ENCODE assay signal across 28 cellular contexts in genomic region chrX:41189156-41189555, GRCh38.
"Had no signal": no experiment of that assay in that cellular context is flagged by ENCODE, and none has a peak within 500 bp of the region (broad histone marks: within the 10 kb centered on the region; RNA-seq: fewer than 3 reads in every experiment).

No MANE protein-coding gene starts in this region.

- H3K27ac ChIP-seq: neural progenitor cell, ovary, parathyroid adenoma, psoas muscle, right lobe of liver, sigmoid colon, suprapubic skin, testis, tibial artery, upper lobe of left lung, vagina had no signal

- H3K27ac Mint-ChIP-seq: nephron; neural progenitor cell; progenitor cell of endocrine pancreas; stimulated activated memory B cell treated with anti-CD40 and anti-IgM and Interleukin-4, amounts not matched to agents 10 μg/mL and 1 μg/mL and 100 μg/mL, for 72 hours; stimulated activated naive CD8-positive, alpha-beta T cell treated with anti-CD3 and anti-CD28 coated beads, Interleukin-15, amount 100 ng/mL, for 72 hours had no signal

- H3K4me3 ChIP-seq: neural progenitor cell, ovary, psoas muscle, right lobe of liver, sigmoid colon, suprapubic skin, testis, tibial artery, upper lobe of left lung, vagina had no signal

- H3K4me3 Mint-ChIP-seq: natural killer cell; nephron; neural progenitor cell; stimulated activated memory B cell treated with anti-CD40 and anti-IgM and Interleukin-4, amounts not matched to agents 10 μg/mL and 1 μg/mL and 100 μg/mL, for 72 hours; stimulated activated naive CD8-positive, alpha-beta T cell treated with anti-CD3 and anti-CD28 coated beads, Interleukin-15, amount 100 ng/mL, for 72 hours had no signal

- H3K27me3 Mint-ChIP-seq: progenitor cell of endocrine pancreas; stimulated activated memory B cell treated with anti-CD40 and anti-IgM and Interleukin-4, amounts not matched to agents 10 μg/mL and 1 μg/mL and 100 μg/mL, for 72 hours; stimulated activated naive CD8-positive, alpha-beta T cell treated with anti-CD3 and anti-CD28 coated beads, Interleukin-15, amount 100 ng/mL, for 72 hours had no signal

- H3K9me3 ChIP-seq: ovary, psoas muscle, right lobe of liver, sigmoid colon, suprapubic skin, testis, tibial artery, upper lobe of left lung, vagina had no signal

- ATAC-seq: natural killer cell; psoas muscle; right cardiac atrium; right lobe of liver; stimulated activated memory B cell treated with anti-CD40 and anti-IgM and Interleukin-4, amounts not matched to agents 10 μg/mL and 1 μg/mL and 100 μg/mL, for 72 hours; stimulated activated naive CD8-positive, alpha-beta T cell treated with anti-CD3 and anti-CD28 coated beads, Interleukin-15, amount 100 ng/mL, for 72 hours; stimulated activated naive CD8-positive, alpha-beta T cell treated with anti-CD3 and anti-CD28 coated beads, Interleukin-15, Interleukin-2, amounts not matched to agents 100 U/mL and 50 U/mL, for 24 hours had no signal

- H3K4me1 Mint-ChIP-seq: nephron; neural progenitor cell; stimulated activated naive CD8-positive, alpha-beta T cell treated with anti-CD3 and anti-CD28 coated beads, Interleukin-15, amount 100 ng/mL, for 72 hours had no signal

- H3K36me3 ChIP-seq: ovary had no signal

- H3K27me3 ChIP-seq: neural progenitor cell, ovary, right lobe of liver, sigmoid colon, suprapubic skin, testis, tibial artery, upper lobe of left lung, vagina had no signal

- H3K4me1 ChIP-seq: neural progenitor cell, parathyroid adenoma, psoas muscle, right lobe of liver, sigmoid colon, suprapubic skin, testis, tibial artery, upper lobe of left lung, vagina had no signal

- DNase-seq: natural killer cell; occipital lobe; ovary; posterior cingulate gyrus; psoas muscle; right cardiac atrium; right lobe of liver; sigmoid colon; small intestine; stimulated activated CD4-positive, alpha-beta T cell treated with anti-CD3 and anti-CD28 coated beads, Interleukin-15, amount 100 ng/mL, for 24 hours; stimulated activated CD4-positive, alpha-beta T cell treated with anti-CD3 and anti-CD28 coated beads, Interleukin-4, amount 100 ng/mL, for 1 hour; stimulated activated CD4-positive, alpha-beta T cell treated with anti-CD3 and anti-CD28 coated beads, Interleukin-4, amount 100 ng/mL, for 4 hours; stimulated activated CD8-positive, alpha-beta memory T cell treated with anti-CD3 and anti-CD28 coated beads, Interleukin-4, amount 100 ng/mL, for 48 hours; stimulated activated naive CD4-positive, alpha-beta T cell; stimulated activated naive CD8-positive, alpha-beta T cell treated with anti-CD3 and anti-CD28 coated beads, Interleukin-15, amount 100 ng/mL, for 72 hours; stimulated activated naive CD8-positive, alpha-beta T cell treated with anti-CD3 and anti-CD28 coated beads, Interleukin-15, Interleukin-2, amounts not matched to agents 100 U/mL and 50 U/mL, for 24 hours; substantia nigra; testis; tibial artery; trophoblast cell; upper lobe of left lung had no signal
